In the genomic region with DNA sequence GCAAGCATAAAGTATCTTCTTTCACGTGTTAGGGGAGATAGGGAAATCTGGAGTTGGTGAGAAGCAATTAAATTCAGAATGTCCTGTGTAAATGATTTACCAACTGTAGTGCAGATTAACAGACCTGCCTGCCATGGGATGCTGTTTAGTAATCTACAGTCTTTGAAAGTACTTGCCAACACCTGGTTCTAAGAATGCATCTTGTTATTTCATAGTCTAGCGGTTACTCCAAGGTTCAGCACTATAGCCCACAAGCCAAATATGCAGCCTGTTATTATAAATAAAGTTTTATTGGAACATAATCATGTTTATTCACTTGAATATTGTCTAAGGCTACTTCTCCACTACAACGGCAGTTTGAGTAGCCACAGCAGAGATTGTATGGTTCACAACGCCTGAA, we compare ENCODE assay signal across 1 cellular context.
TF ChIP-seq lines count a peak whose summit lies in the region.

No MANE protein-coding gene starts in this region.

TF ChIP-seq in K562, 482 proteins besides CTCF, POLR2A, EP300 and RAD21 (continued from another document):
- TF ChIP-seq, protein P1, sequence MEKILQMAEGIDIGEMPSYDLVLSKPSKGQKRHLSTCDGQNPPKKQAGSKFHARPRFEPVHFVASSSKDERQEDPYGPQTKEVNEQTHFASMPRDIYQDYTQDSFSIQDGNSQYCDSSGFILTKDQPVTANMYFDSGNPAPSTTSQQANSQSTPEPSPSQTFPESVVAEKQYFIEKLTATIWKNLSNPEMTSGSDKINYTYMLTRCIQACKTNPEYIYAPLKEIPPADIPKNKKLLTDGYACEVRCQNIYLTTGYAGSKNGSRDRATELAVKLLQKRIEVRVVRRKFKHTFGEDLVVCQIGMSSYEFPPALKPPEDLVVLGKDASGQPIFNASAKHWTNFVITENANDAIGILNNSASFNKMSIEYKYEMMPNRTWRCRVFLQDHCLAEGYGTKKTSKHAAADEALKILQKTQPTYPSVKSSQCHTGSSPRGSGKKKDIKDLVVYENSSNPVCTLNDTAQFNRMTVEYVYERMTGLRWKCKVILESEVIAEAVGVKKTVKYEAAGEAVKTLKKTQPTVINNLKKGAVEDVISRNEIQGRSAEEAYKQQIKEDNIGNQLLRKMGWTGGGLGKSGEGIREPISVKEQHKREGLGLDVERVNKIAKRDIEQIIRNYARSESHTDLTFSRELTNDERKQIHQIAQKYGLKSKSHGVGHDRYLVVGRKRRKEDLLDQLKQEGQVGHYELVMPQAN (IDR thresholded peaks at IDR 0.05; ENCODE audit: borderline replicate concordance): no peak
- TF ChIP-seq FUS (optimal IDR thresholded peaks at IDR 0.05; ENCODE audit: low read depth, low read length): no peak
- TF ChIP-seq SRSF9 (IDR thresholded peaks at IDR 0.05; ENCODE audit: borderline replicate concordance, low read depth, low read length): no peak
- TF ChIP-seq ZNF324 (CRISPR knock-in tag; IDR thresholded peaks at IDR 0.05): no peak
- no peak for TF ChIP-seq KDM2B (CRISPR knock-in tag; IDR thresholded peaks at IDR 0.05)
- no peak for TF ChIP-seq CSDE1 (IDR thresholded peaks at IDR 0.05)
